Comparison of ENCODE assay signal across 14 cellular contexts in the genomic region with DNA sequence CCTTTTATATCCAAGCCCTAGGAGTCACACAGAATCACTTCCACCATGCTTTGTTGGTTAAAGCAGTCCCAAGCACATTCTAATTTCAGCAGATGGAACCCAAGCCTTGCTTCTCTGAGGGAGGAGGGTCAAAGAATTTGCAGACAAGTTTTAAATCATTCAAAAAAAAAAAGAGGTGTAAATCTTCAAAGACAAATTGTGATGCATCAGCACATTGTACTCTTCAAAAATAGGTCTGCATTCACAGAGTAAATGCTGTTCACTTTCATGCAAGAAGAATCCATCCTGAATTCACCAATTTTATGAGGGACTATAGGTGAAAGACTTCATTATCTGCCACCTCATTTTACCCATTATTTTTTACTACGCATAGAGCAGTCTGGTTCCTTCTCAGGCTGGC.
DNase-seq lines count a peak whose midpoint lies in the region; ATAC-seq and TF ChIP-seq lines count a peak whose summit lies in the region.
"Had no signal": no experiment of that assay in that cellular context is flagged by ENCODE, and none has a peak within 500 bp of the region (broad histone marks: within the 10 kb centered on the region; RNA-seq: fewer than 3 reads in every experiment).

No MANE protein-coding gene starts in this region.

- H2BK5ac ChIP-seq in IMR-90 (ENCODE audit: low read depth, low read length, poor library complexity, severe bottlenecking): no peak overlapping the region

- no TSS peak for BruUV-seq in IMR-90 (replicated peaks; lab: Mats Ljungman, UMichigan)

- H3K27me3 Mint-ChIP-seq in type B pancreatic cell: peaks cover 3% of the 10 kb centered on the region

- peaks cover 8% of the 10 kb centered on the region for H3K9me3 Mint-ChIP-seq in type B pancreatic cell
- H3K9me3 Mint-ChIP-seq: CD4-positive, alpha-beta T cell had no signal

- no peak overlapping the region for H2AK9ac ChIP-seq in IMR-90 (replicated peaks; ENCODE audit: low read depth, low read length, poor library complexity)

- H4K5ac ChIP-seq in IMR-90 (ENCODE audit: low read depth, low read length): no peak overlapping the region

- H3F3A ChIP-seq in GM23248 (ENCODE audit: insufficient read depth) (peaks cover 21% of the 10 kb centered on the region), smooth muscle cell (ENCODE audit: low read depth) (peaks cover 12% of the 10 kb centered on the region), SK-N-SH (replicated peaks; ENCODE audit: insufficient read depth) (no peaks in the 10 kb centered on the region)

- no peak for TF ChIP-seq POLR2A in IMR-90 (IDR thresholded peaks at IDR 0.05; ENCODE audit: low read depth, low read length)

- H3K27ac Mint-ChIP-seq in type B pancreatic cell: no peak overlapping the region
- H3K27ac Mint-ChIP-seq: CD4-positive, alpha-beta T cell had no signal

- H2AFZ ChIP-seq in GM23248: no peak overlapping the region
- H2AFZ ChIP-seq in IMR-90 (replicated peaks; ENCODE audit: low read length, poor library complexity): no peak overlapping the region
- H2AFZ ChIP-seq in smooth muscle cell (ENCODE audit: low read depth): no peak overlapping the region
- no peak overlapping the region for H2AFZ ChIP-seq in SK-N-SH (ENCODE audit: low read depth)

- no peaks in the 10 kb centered on the region for H3K79me1 ChIP-seq in IMR-90 (ENCODE audit: low read depth in 1 of 2, low read length in 2 of 2)

- H2BK20ac ChIP-seq in IMR-90 (ENCODE audit: low read depth, low read length): peak overlapping the region; percentile 3; the same call in 1 of the 2 replicates

- H3K4me1 ChIP-seq in GM23248 (ENCODE audit: insufficient read depth): peaks cover 29% of the 10 kb centered on the region
- peaks cover 2% of the 10 kb centered on the region; the same call in 1 of the 2 replicates for H3K4me1 ChIP-seq in IMR-90 (ENCODE audit: control insufficient read depth, insufficient read depth, low read length)
- peaks cover 42% of the 10 kb centered on the region for H3K4me1 ChIP-seq in foreskin keratinocyte
- peaks cover 14% of the 10 kb centered on the region for H3K4me1 ChIP-seq in smooth muscle cell (ENCODE audit: low read depth)
- H3K4me1 ChIP-seq in SK-N-SH (ENCODE audit: control insufficient read depth in 1 of 2, insufficient read depth in 2 of 2, low read depth in 1 of 2, low read length in 1 of 2): peaks cover 0 to 6% of the 10 kb centered on the region in 2 experiments; a peak in 2 of 4 replicates
- H3K4me1 ChIP-seq: HAP-1 had no signal

- no peak for TF ChIP-seq CTCF in IMR-90 (conservative IDR thresholded peaks at IDR 0.05; ENCODE audit: low read depth, low read length)
- TF ChIP-seq CTCF in foreskin keratinocyte (conservative IDR thresholded peaks at IDR 0.05): no peak
- TF ChIP-seq CTCF in smooth muscle cell (IDR thresholded peaks at IDR 0.05; ENCODE audit: borderline replicate concordance, insufficient read depth, poor library complexity, severe bottlenecking): no peak
- TF ChIP-seq CTCF in SK-N-SH (IDR thresholded peaks at IDR 0.05): no peak
- TF ChIP-seq CTCF in type B pancreatic cell (conservative IDR thresholded peaks at IDR 0.05): no peak

- H3K79me2 ChIP-seq in GM23248 (ENCODE audit: insufficient read depth): no peaks in the 10 kb centered on the region
- no peaks in the 10 kb centered on the region for H3K79me2 ChIP-seq in smooth muscle cell (ENCODE audit: low read depth)
- H3K79me2 ChIP-seq in SK-N-SH (ENCODE audit: insufficient read depth): no peaks in the 10 kb centered on the region

- 97 to 100% methylated on average over 1 of the region's 1 CpG for WGBS in GM23248 (ENCODE audit: low coverage in 1 of 2, low lambda C conversion rate in 2 of 2, missing lambda C conversion rate in 2 of 2), 2 experiments
- WGBS in IMR-90 (ENCODE audit: extremely low coverage in 2 of 2, insufficient read length in 1 of 2), 2 experiments: no CpG with 5 or more reads among the region's 1 CpG
- 81% methylated on average over 1 of the region's 1 CpG for WGBS in smooth muscle cell (ENCODE audit: low lambda C conversion rate)
- WGBS in SK-N-SH (ENCODE audit: low lambda C conversion rate): 89% methylated on average over 1 of the region's 1 CpG

- TF ChIP-seq EP300 in SK-N-SH (IDR thresholded peaks at IDR 0.05; ENCODE audit: borderline replicate concordance in 1 of 2, low read depth in 1 of 2, low read length in 1 of 2): no peak

- TF ChIP-seq RAD21 in IMR-90 (IDR thresholded peaks at IDR 0.05; ENCODE audit: low read length) (no peak), SK-N-SH (IDR thresholded peaks at IDR 0.05; ENCODE audit: low read length) (no peak)

- no peaks in the 10 kb centered on the region for H3K9me3 ChIP-seq in GM23248 (ENCODE audit: low read depth)
- H3K9me3 ChIP-seq in IMR-90 (ENCODE audit: control insufficient read depth, insufficient read depth, low read length): no peaks in the 10 kb centered on the region
- no peaks in the 10 kb centered on the region for H3K9me3 ChIP-seq in smooth muscle cell (replicated peaks; ENCODE audit: low read depth)
- no peaks in the 10 kb centered on the region for H3K9me3 ChIP-seq in SK-N-SH
- H3K9me3 ChIP-seq: Caco-2, HAP-1 had no signal

- H3K14ac ChIP-seq in IMR-90 (replicated peaks; ENCODE audit: low read depth, low read length): no peak overlapping the region

- no peak overlapping the region for H3K4me2 ChIP-seq in GM23248 (ENCODE audit: unreplicated experiment)
- H3K4me2 ChIP-seq in IMR-90 (ENCODE audit: low read depth, low read length): no peak overlapping the region
- no peak overlapping the region for H3K4me2 ChIP-seq in smooth muscle cell
- no peak overlapping the region for H3K4me2 ChIP-seq in SK-N-SH

- no peak overlapping the region for H2BK120ac ChIP-seq in IMR-90 (ENCODE audit: low read depth, low read length)

- H3K27ac ChIP-seq in GM23248 (0 out of 2 replicates have a peak overlapping the region, but pooled peaks have one; percentile 78), IMR-90 (ENCODE audit: insufficient read depth, low read length) (no peak overlapping the region), foreskin keratinocyte (peak overlapping the region; percentile 98), smooth muscle cell (ENCODE audit: low read depth) (peak overlapping the region; percentile 60), SK-N-SH (ENCODE audit: low read depth in 2 of 2, low read length in 1 of 2) (peak overlapping the region in 1 of 2 experiments; percentile 83; a peak in 1 of 4 replicates)
- H3K27ac ChIP-seq: C4-2B, HL-60 had no signal

- peaks cover 10% of the 10 kb centered on the region for H3K4me1 Mint-ChIP-seq in type B pancreatic cell (ENCODE audit: unreplicated experiment)
- H3K4me1 Mint-ChIP-seq: IgD-negative memory B cell had no signal

- POLR2A ChIA-PET in IMR-90 (lab: Charles Lee; ENCODE audit: unreplicated experiment) (no interaction called here), SK-N-SH (lab: Yijun Ruan, JAX) (no interaction called here)

- no peaks in the 10 kb centered on the region for H3K36me3 ChIP-seq in GM23248 (ENCODE audit: low read depth)
- H3K36me3 ChIP-seq in IMR-90 (ENCODE audit: control insufficient read depth, insufficient read depth, low read length): no peaks in the 10 kb centered on the region
- no peaks in the 10 kb centered on the region for H3K36me3 ChIP-seq in smooth muscle cell (ENCODE audit: low read depth)
- H3K36me3 ChIP-seq in SK-N-SH (replicated peaks in 1 of 2; ENCODE audit: control insufficient read depth in 1 of 2, insufficient read depth in 2 of 2, low read length in 1 of 2): no peaks in the 10 kb centered on the region
- H3K36me3 ChIP-seq: HAP-1 had no signal

- H3K23ac ChIP-seq in IMR-90 (ENCODE audit: low read depth, low read length): no peak overlapping the region

- dilution Hi-C loops in IMR-90 (cut with HindIII; ENCODE audit: low sequenced_read_pairs, unreplicated experiment): no loop called here

- H2AK5ac ChIP-seq in IMR-90 (ENCODE audit: low read depth, low read length): no peak overlapping the region

- H3K9ac ChIP-seq in GM23248 (no peak overlapping the region), IMR-90 (ENCODE audit: low read depth, low read length) (no peak overlapping the region), smooth muscle cell (ENCODE audit: low read depth) (no peak overlapping the region), SK-N-SH (no peak overlapping the region)

- H3K27me3 ChIP-seq in GM23248 (replicated peaks; ENCODE audit: insufficient read depth) (no peaks in the 10 kb centered on the region), IMR-90 (ENCODE audit: control insufficient read depth, insufficient read depth, low read length) (no peaks in the 10 kb centered on the region), foreskin keratinocyte (no peaks in the 10 kb centered on the region), smooth muscle cell (ENCODE audit: low read depth) (no peaks in the 10 kb centered on the region), SK-N-SH (ENCODE audit: insufficient read depth) (no peaks in the 10 kb centered on the region)

- H3K9me2 ChIP-seq in GM23248 (ENCODE audit: insufficient read depth) (no peaks in the 10 kb centered on the region), SK-N-SH (no peaks in the 10 kb centered on the region)

- peak overlapping the region; percentile 50; the same call in 2 of the 3 replicates for H2BK15ac ChIP-seq in IMR-90 (ENCODE audit: low read depth, low read length)

- H3K56ac ChIP-seq in IMR-90 (ENCODE audit: extremely low read depth, insufficient read depth, low read length): no peak overlapping the region

- in situ Hi-C loops in GM23248 (cut with MboI) (no loop called here), IMR-90 (cut with MboI; ENCODE audit: low sequenced_read_pairs) (no loop called here)

- H4K91ac ChIP-seq in IMR-90 (ENCODE audit: insufficient read depth, low read depth, low read length): no peak overlapping the region

- intact Hi-C loops in IMR-90 (cut with micrococcal nuclease): no loop called here

- CTCF ChIA-PET in IMR-90 (lab: Yijun Ruan, JAX): no interaction called here
- CTCF ChIA-PET in SK-N-SH (lab: Yijun Ruan, JAX): no interaction called here

- DNase-seq in GM23248: no peak
- no peak for DNase-seq in IMR-90
- DNase-seq in foreskin keratinocyte: no peak
- no peak for DNase-seq in smooth muscle cell (lab: John Stamatoyannopoulos, UW; ENCODE audit: unreplicated experiment)
- no peak for DNase-seq in SK-N-SH
- no peak for DNase-seq in mesenteric fat pad (ENCODE audit: low spot score)
- DNase-seq in type B pancreatic cell (ENCODE audit: extremely low spot score, unreplicated experiment): no peak
- DNase-seq: AML-193; Caco-2; CD4-positive, alpha-beta T cell had no signal

- no peak overlapping the region for H3K4ac ChIP-seq in IMR-90 (ENCODE audit: low read depth, low read length)

- H3K4me3 Mint-ChIP-seq in type B pancreatic cell: no peak overlapping the region
- H3K4me3 Mint-ChIP-seq: CD4-positive, alpha-beta T cell; IgD-negative memory B cell had no signal

- ATAC-seq in IMR-90 (ENCODE audit: low read depth) (no peak), foreskin keratinocyte (no peak)

- H3K4me3 ChIP-seq in GM23248 (no peak overlapping the region), IMR-90 (ENCODE audit: insufficient read depth, low read depth, low read length) (no peak overlapping the region), smooth muscle cell (no peak overlapping the region), SK-N-SH (ENCODE audit: low read depth in 2 of 2, low read length in 1 of 2) (no peak overlapping the region)
- H3K4me3 ChIP-seq: HAP-1 had no signal

- H3K9me1 ChIP-seq in IMR-90 (ENCODE audit: insufficient read depth, low read length): no peaks in the 10 kb centered on the region

- H3K18ac ChIP-seq in IMR-90 (ENCODE audit: low read depth, low read length): no peak overlapping the region

- no peaks in the 10 kb centered on the region for H3K36me3 Mint-ChIP-seq in type B pancreatic cell

- no peak overlapping the region; a peak in 1 of 4 replicates for H4K8ac ChIP-seq in IMR-90 (ENCODE audit: low read depth in 2 of 2, low read length in 2 of 2)

- H4K20me1 ChIP-seq in GM23248 (ENCODE audit: insufficient read depth) (no peaks in the 10 kb centered on the region), IMR-90 (ENCODE audit: insufficient read depth, low read length) (no peaks in the 10 kb centered on the region), smooth muscle cell (ENCODE audit: low read depth) (no peaks in the 10 kb centered on the region), SK-N-SH (ENCODE audit: insufficient read depth) (no peaks in the 10 kb centered on the region)
